Comparison of ENCODE assay signal across 36 cellular contexts in the genomic region with DNA sequence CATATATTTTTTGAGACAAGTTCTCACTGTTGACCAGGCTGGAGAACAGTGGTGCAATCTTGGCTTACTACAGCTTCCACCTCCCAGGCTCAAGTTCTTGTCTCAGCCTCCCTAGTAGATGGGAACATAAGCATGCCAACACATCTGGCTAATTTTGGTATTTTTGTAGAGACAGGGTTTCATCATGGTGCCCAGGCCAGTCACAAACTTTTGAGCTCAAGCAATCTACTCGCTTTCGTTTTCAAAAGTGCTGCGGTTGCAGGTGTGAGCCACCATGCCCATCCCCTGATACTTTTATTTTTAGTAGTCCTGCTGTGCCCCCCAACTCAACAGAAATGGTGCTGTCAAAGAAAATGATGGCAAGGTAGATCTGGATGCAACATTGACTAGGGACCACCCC.
"Had no signal": no experiment of that assay in that cellular context is flagged by ENCODE, and none has a peak within 500 bp of the region (broad histone marks: within the 10 kb centered on the region; RNA-seq: fewer than 3 reads in every experiment).

No MANE protein-coding gene starts in this region.

- DNase-seq: activated effector memory CD4-positive, alpha-beta T cell treated with anti-CD3 and anti-CD28 coated beads, Interleukin-2, amount 50 U/mL, for 16 hours; activated effector memory CD4-positive, alpha-beta T cell treated with Interleukin-2 at 50 U/mL for 16 hours; activated gamma-delta T cell; activated gamma-delta T cell treated with Interleukin-2 at 50 U/mL for 16 hours; activated naive CD4-positive, alpha-beta T cell; activated naive CD4-positive, alpha-beta T cell treated with anti-CD3 and anti-CD28 coated beads for 36 hours; activated naive CD4-positive, alpha-beta T cell treated with anti-CD3 and anti-CD28 coated beads, Interleukin-2, amount 10 ng/mL, durations not matched to agents 7 days and 5 days; activated naive CD4-positive, alpha-beta T cell treated with anti-CD3 and anti-CD28 coated beads, Interleukin-2, amount 50 U/mL, for 16 hours; activated naive CD4-positive, alpha-beta T cell treated with Interleukin-2 at 50 U/mL for 16 hours; activated naive CD8-positive, alpha-beta T cell treated with anti-CD3 and anti-CD28 coated beads for 36 hours; activated naive CD8-positive, alpha-beta T cell treated with anti-CD3 and anti-CD28 coated beads, Interleukin-2, amount 10 ng/mL, durations not matched to agents 7 days and 5 days; activated naive CD8-positive, alpha-beta T cell treated with anti-CD3 and anti-CD28 coated beads, Interleukin-2, amount 50 U/mL, for 24 hours; activated T-cell treated with anti-CD3 and anti-CD28 coated beads, Interleukin-2, amount 50 U/mL, for 4 hours; activated T-cell treated with anti-CD3 and anti-CD28 coated beads, Interleukin-2, amount 50 U/mL, for 48 hours; adrenal gland; amniotic stem cell; amygdala; anterior cingulate cortex; aorta; body of pancreas; brain microvascular endothelial cell; caudate nucleus; central memory CD4-positive, alpha-beta T cell; cerebellar nuclear complex; colonic mucosa had no signal

- H3K27me3 Mint-ChIP-seq: activated naive CD4-positive, alpha-beta T cell treated with anti-CD3 and anti-CD28 coated beads, Interleukin-2, amount 10 ng/mL, durations not matched to agents 7 days and 5 days; activated naive CD4-positive, alpha-beta T cell treated with anti-CD3 and anti-CD28 coated beads, Interleukin-2, amount 50 U/mL, for 24 hours; activated naive CD8-positive, alpha-beta T cell; activated naive CD8-positive, alpha-beta T cell treated with anti-CD3 and anti-CD28 coated beads for 36 hours; activated naive CD8-positive, alpha-beta T cell treated with anti-CD3 and anti-CD28 coated beads, Interleukin-2, amount 10 ng/mL, durations not matched to agents 7 days and 5 days; activated naive CD8-positive, alpha-beta T cell treated with anti-CD3 and anti-CD28 coated beads, Interleukin-2, amount 50 U/mL, for 24 hours; activated T-helper 17 cell treated with anti-CD3 and anti-CD28 coated beads, Interleukin-2, amount 50 U/mL, for 72 hours; central memory CD8-positive, alpha-beta T cell had no signal

- H3K36me3 Mint-ChIP-seq: activated naive CD4-positive, alpha-beta T cell treated with anti-CD3 and anti-CD28 coated beads, Interleukin-2, amount 10 ng/mL, durations not matched to agents 7 days and 5 days; activated naive CD4-positive, alpha-beta T cell treated with anti-CD3 and anti-CD28 coated beads, Interleukin-2, amount 50 U/mL, for 24 hours; activated naive CD4-positive, alpha-beta T cell treated with anti-CD3 and anti-CD28 coated beads, Interleukin-2, amount 50 U/mL, for 72 hours; activated naive CD8-positive, alpha-beta T cell; activated naive CD8-positive, alpha-beta T cell treated with anti-CD3 and anti-CD28 coated beads for 36 hours; activated naive CD8-positive, alpha-beta T cell treated with anti-CD3 and anti-CD28 coated beads, Interleukin-2, amount 10 ng/mL, durations not matched to agents 7 days and 5 days; brain had no signal

- H3K36me3 ChIP-seq: adrenal gland, ascending aorta, brain microvascular endothelial cell, breast epithelium, cardiac muscle cell, colonic mucosa had no signal

- H3K4me3 Mint-ChIP-seq: activated naive CD4-positive, alpha-beta T cell treated with anti-CD3 and anti-CD28 coated beads for 36 hours; activated naive CD4-positive, alpha-beta T cell treated with anti-CD3 and anti-CD28 coated beads, Interleukin-2, amount 10 ng/mL, durations not matched to agents 7 days and 5 days; activated naive CD4-positive, alpha-beta T cell treated with anti-CD3 and anti-CD28 coated beads, Interleukin-2, amount 50 U/mL, for 24 hours; activated naive CD8-positive, alpha-beta T cell; activated naive CD8-positive, alpha-beta T cell treated with anti-CD3 and anti-CD28 coated beads for 36 hours; activated naive CD8-positive, alpha-beta T cell treated with anti-CD3 and anti-CD28 coated beads, Interleukin-2, amount 10 ng/mL, durations not matched to agents 7 days and 5 days; activated naive CD8-positive, alpha-beta T cell treated with anti-CD3 and anti-CD28 coated beads, Interleukin-2, amount 50 U/mL, for 24 hours; activated T-cell treated with anti-CD3 and anti-CD28 coated beads, Interleukin-2, amount 50 U/mL, for 4 hours; activated T-helper 1 cell treated with anti-CD3 and anti-CD28 coated beads, Interleukin-12 subunit alpha, Interleukin-12 subunit beta, Interleukin-2, Interleukin-4 antibody, amounts not matched to agents 30 ng/mL and 10 ng/mL and 1 ng/mL, durations not matched to agents 14 hours and 24 hours and 36 hours; activated T-helper 17 cell treated with anti-CD3 and anti-CD28 coated beads, Interleukin-2, amount 50 U/mL, for 72 hours; brain; central memory CD8-positive, alpha-beta T cell had no signal

- ATAC-seq: activated naive CD4-positive, alpha-beta T cell treated with anti-CD3 and anti-CD28 coated beads, Interleukin-2, amount 50 U/mL, for 72 hours; activated naive CD8-positive, alpha-beta T cell treated with anti-CD3 and anti-CD28 coated beads, Interleukin-2, amount 50 U/mL, for 24 hours; activated T-cell treated with anti-CD3 and anti-CD28 coated beads, Interleukin-2, amount 50 U/mL, for 4 hours; activated T-helper 17 cell treated with anti-CD3 and anti-CD28 coated beads, Interleukin-2, amount 50 U/mL, for 72 hours; body of pancreas had no signal

- H3K4me1 ChIP-seq: adrenal gland, ascending aorta, body of pancreas, breast epithelium, colonic mucosa had no signal

- H3K4me1 Mint-ChIP-seq: activated naive CD4-positive, alpha-beta T cell treated with anti-CD3 and anti-CD28 coated beads, Interleukin-2, amount 10 ng/mL, durations not matched to agents 7 days and 5 days; activated naive CD4-positive, alpha-beta T cell treated with anti-CD3 and anti-CD28 coated beads, Interleukin-2, amount 50 U/mL, for 24 hours; activated naive CD8-positive, alpha-beta T cell treated with anti-CD3 and anti-CD28 coated beads for 36 hours; activated naive CD8-positive, alpha-beta T cell treated with anti-CD3 and anti-CD28 coated beads, Interleukin-2, amount 10 ng/mL, durations not matched to agents 7 days and 5 days; activated naive CD8-positive, alpha-beta T cell treated with anti-CD3 and anti-CD28 coated beads, Interleukin-2, amount 50 U/mL, for 24 hours; activated T-helper 17 cell treated with anti-CD3 and anti-CD28 coated beads, Interleukin-2, amount 50 U/mL, for 72 hours; brain; central memory CD8-positive, alpha-beta T cell had no signal

- H3K27me3 ChIP-seq: adrenal gland, ascending aorta, body of pancreas, brain microvascular endothelial cell, breast epithelium, cardiac muscle cell, colonic mucosa had no signal

- H3K9me3 Mint-ChIP-seq: activated naive CD8-positive, alpha-beta T cell treated with anti-CD3 and anti-CD28 coated beads for 36 hours; activated naive CD8-positive, alpha-beta T cell treated with anti-CD3 and anti-CD28 coated beads, Interleukin-2, amount 10 ng/mL, durations not matched to agents 7 days and 5 days; activated T-helper 1 cell treated with anti-CD3 and anti-CD28 coated beads, Interleukin-12 subunit alpha, Interleukin-12 subunit beta, Interleukin-2, Interleukin-4 antibody, amounts not matched to agents 30 ng/mL and 10 ng/mL and 1 ng/mL, durations not matched to agents 14 hours and 24 hours and 36 hours; activated T-helper 17 cell treated with anti-CD3 and anti-CD28 coated beads, Interleukin-2, amount 50 U/mL, for 72 hours; brain had no signal

- H3K9me3 ChIP-seq: adrenal gland, ascending aorta, body of pancreas, breast epithelium, colonic mucosa had no signal

- H3K27ac Mint-ChIP-seq: activated naive CD4-positive, alpha-beta T cell treated with anti-CD3 and anti-CD28 coated beads for 36 hours; activated naive CD4-positive, alpha-beta T cell treated with anti-CD3 and anti-CD28 coated beads, Interleukin-2, amount 10 ng/mL, durations not matched to agents 7 days and 5 days; activated naive CD4-positive, alpha-beta T cell treated with anti-CD3 and anti-CD28 coated beads, Interleukin-2, amount 50 U/mL, for 24 hours; activated naive CD4-positive, alpha-beta T cell treated with anti-CD3 and anti-CD28 coated beads, Interleukin-2, amount 50 U/mL, for 72 hours; activated naive CD8-positive, alpha-beta T cell; activated naive CD8-positive, alpha-beta T cell treated with anti-CD3 and anti-CD28 coated beads for 36 hours; activated naive CD8-positive, alpha-beta T cell treated with anti-CD3 and anti-CD28 coated beads, Interleukin-2, amount 10 ng/mL, durations not matched to agents 7 days and 5 days; activated naive CD8-positive, alpha-beta T cell treated with anti-CD3 and anti-CD28 coated beads, Interleukin-2, amount 50 U/mL, for 24 hours; activated T-helper 1 cell treated with anti-CD3 and anti-CD28 coated beads, Interleukin-12 subunit alpha, Interleukin-12 subunit beta, Interleukin-2, Interleukin-4 antibody, amounts not matched to agents 30 ng/mL and 10 ng/mL and 1 ng/mL, durations not matched to agents 14 hours and 24 hours and 36 hours; activated T-helper 17 cell treated with anti-CD3 and anti-CD28 coated beads, Interleukin-2, amount 50 U/mL, for 72 hours; activated T-helper 2 cell treated with anti-CD3 and anti-CD28 coated beads, Interferon-gamma antibody, Interleukin-2, Interleukin-4, amounts not matched to agents 10 μg/mL and 5 μg/mL and 100 μg/mL, durations not matched to agents 14 hours and 24 hours and 36 hours; brain had no signal

- H3K4me3 ChIP-seq: adrenal gland, ascending aorta, body of pancreas, breast epithelium, cardiac muscle cell, colonic mucosa had no signal

- H3K27ac ChIP-seq: adrenal gland, ascending aorta, body of pancreas, brain microvascular endothelial cell, breast epithelium, cardiac muscle cell, colonic mucosa had no signal
